Comparison of ENCODE assay signal across 12 cellular contexts in the genomic region with DNA sequence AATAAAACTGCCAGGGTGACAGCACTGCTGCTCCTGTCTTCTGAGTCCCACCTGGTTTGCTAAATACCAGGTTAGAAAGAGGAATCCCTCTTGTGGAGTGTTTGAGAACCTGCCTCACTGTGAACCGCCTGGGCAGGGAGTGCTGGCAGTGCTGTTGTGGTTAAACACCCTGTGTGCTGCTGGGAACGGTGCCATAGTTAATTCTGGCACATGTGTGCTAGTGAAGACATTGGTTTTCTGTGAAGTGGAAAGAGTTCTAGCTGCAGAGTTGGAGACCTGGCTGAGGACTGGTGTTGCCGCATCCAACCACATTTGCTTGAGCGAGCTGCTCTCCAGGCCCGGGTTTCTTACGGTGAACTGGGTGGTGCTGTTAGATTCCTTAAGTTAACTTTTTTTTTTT.
DNase-seq lines count a peak whose midpoint lies in the region; ATAC-seq and TF ChIP-seq lines count a peak whose summit lies in the region.
"Had no signal": no experiment of that assay in that cellular context is flagged by ENCODE, and none has a peak within 500 bp of the region (broad histone marks: within the 10 kb centered on the region; RNA-seq: fewer than 3 reads in every experiment).

No MANE protein-coding gene starts in this region.

- in situ Hi-C loops in astrocyte of the cerebellum (cut with HindIII; ENCODE audit: low sequenced_read_pairs): no loop called here

- peaks cover 46% of the 10 kb centered on the region for H3K36me3 Mint-ChIP-seq in T-helper 1 cell treated with Interleukin-12 subunit alpha and Interleukin-12 subunit beta and Interleukin-4 antibody, amounts not matched to agents 30 μg/mL and 1 μg/mL, for 36 hours (ENCODE audit: low read depth)

- TF ChIP-seq CTCF in astrocyte of the cerebellum (IDR thresholded peaks at IDR 0.05; ENCODE audit: low read depth, low read length, missing control alignments) (peak; percentile 69), tibial artery (IDR thresholded peaks at IDR 0.05) (no peak), BE2C (IDR thresholded peaks at IDR 0.05; ENCODE audit: low read depth, low read length) (no peak)

- no peaks in the 10 kb centered on the region for H3K27me3 Mint-ChIP-seq in T-helper 1 cell treated with Interleukin-12 subunit alpha and Interleukin-12 subunit beta and Interleukin-4 antibody, amounts not matched to agents 30 μg/mL and 1 μg/mL, for 36 hours (ENCODE audit: low read depth)

- H3K9me3 ChIP-seq in tibial artery (no peaks in the 10 kb centered on the region), BE2C (no peaks in the 10 kb centered on the region)
- H3K9me3 ChIP-seq: A549, SJSA1 had no signal

- H3K4me3 Mint-ChIP-seq in T-helper 1 cell treated with Interleukin-12 subunit alpha and Interleukin-12 subunit beta and Interleukin-4 antibody, amounts not matched to agents 30 μg/mL and 1 μg/mL, for 36 hours: no peak overlapping the region

- ATAC-seq in GM19452 (IDR thresholded peaks at IDR 0.05; ENCODE audit: unreplicated experiment): no peak
- ATAC-seq: HCT116 had no signal

- H3K36me3 ChIP-seq in tibial artery: peaks cover 19 to 42% (median 19%) of the 10 kb centered on the region in 3 donors
- peaks cover 52% of the 10 kb centered on the region for H3K36me3 ChIP-seq in BE2C

- peak overlapping the region; percentile 23 for H3K27ac Mint-ChIP-seq in T-helper 1 cell treated with Interleukin-12 subunit alpha and Interleukin-12 subunit beta and Interleukin-4 antibody, amounts not matched to agents 30 μg/mL and 1 μg/mL, for 36 hours

- H3K9me3 Mint-ChIP-seq in T-helper 1 cell treated with Interleukin-12 subunit alpha and Interleukin-12 subunit beta and Interleukin-4 antibody, amounts not matched to agents 30 μg/mL and 1 μg/mL, for 36 hours: no peaks in the 10 kb centered on the region

- H3K4me1 Mint-ChIP-seq in T-helper 1 cell treated with Interleukin-12 subunit alpha and Interleukin-12 subunit beta and Interleukin-4 antibody, amounts not matched to agents 30 μg/mL and 1 μg/mL, for 36 hours (ENCODE audit: low read depth): peaks cover 30% of the 10 kb centered on the region

- H3K27ac ChIP-seq in tibial artery: peak overlapping the region; percentile 60 to 61
- H3K27ac ChIP-seq: SJSA1 had no signal

- DNase-seq in T-helper 1 cell (no peak), astrocyte of the cerebellum (ENCODE audit: low read depth) (peak; percentile 98), islet precursor cell (peak; percentile 22), tibial artery (no peak), BE2C (no peak)
- no peak for DNase-seq in activated T-cell treated with anti-CD3 and anti-CD28 coated beads, Interleukin-2, amount 50 U/mL, for 48 hours
- DNase-seq: effector CD8-positive, alpha-beta T cell had no signal

- intact Hi-C loops in tibial artery (cut with DNase I; ENCODE audit: low total_unique reads): loop anchor here (5.0 kb wide), 1 partner anchor 69 kb away; no protein-coding TSS in a partner anchor

- no peak overlapping the region for H3K4me3 ChIP-seq in astrocyte of the cerebellum (ENCODE audit: low read depth, low read length)
- no peak overlapping the region for H3K4me3 ChIP-seq in tibial artery
- no peak overlapping the region for H3K4me3 ChIP-seq in BE2C (ENCODE audit: low read depth, low read length)
- H3K4me3 ChIP-seq: A549, SJSA1 had no signal

- H3K27me3 ChIP-seq in tibial artery (no peaks in the 10 kb centered on the region), BE2C (no peaks in the 10 kb centered on the region)
- H3K27me3 ChIP-seq: SJSA1 had no signal

- H3K4me1 ChIP-seq in tibial artery (peaks cover 0 to 39% (median 30%) of the 10 kb centered on the region in 4 donors), BE2C (no peaks in the 10 kb centered on the region)

Comparison
In these comparisons a context has a peak if more than half of its experiments do, and no peak if none do; other contexts are left out.
1. DNase-seq: peak in astrocyte of the cerebellum (single experiment) and islet precursor cell (single experiment); none in T-helper 1 cell (0 of 5), tibial artery (0 of 2), BE2C (single experiment) and activated T-cell treated with anti-CD3 and anti-CD28 coated beads, Interleukin-2, amount 50 U/mL, for 48 hours (0 of 2).